21 cellular contexts compared by ENCODE assay signal in genomic region chr3:9217784-9218513, GRCh38. TPM values are rescaled to one million over a fixed set of nuclear protein-coding genes. Genes with fewer than 3 reads are reported as not detected.
DNase-seq lines count a peak whose midpoint lies in the region; ATAC-seq and TF ChIP-seq lines count a peak whose summit lies in the region.
"Had no signal": no experiment of that assay in that cellular context is flagged by ENCODE, and none has a peak within 500 bp of the region (broad histone marks: within the 10 kb centered on the region; RNA-seq: fewer than 3 reads in every experiment).

No MANE protein-coding gene starts in this region.

- H3K36me3 Mint-ChIP-seq in brain (peaks cover 54% of the 10 kb centered on the region), neural progenitor cell (peaks cover 24% of the 10 kb centered on the region)
- H3K36me3 Mint-ChIP-seq: IgD-negative memory B cell had no signal

- ATAC-seq in GM21737 (IDR thresholded peaks at IDR 0.05; ENCODE audit: unreplicated experiment) (no peak), GM18868 (IDR thresholded peaks at IDR 0.05; ENCODE audit: unreplicated experiment) (no peak)
- ATAC-seq: GM23338, PC-3 had no signal

- peak overlapping the region; percentile 4 to 81 (median 70) for H3K27ac Mint-ChIP-seq in brain
- H3K27ac Mint-ChIP-seq in neural progenitor cell, result peak overlapping the region; percentile 70
- H3K27ac Mint-ChIP-seq: CD8-positive, alpha-beta memory T cell; GM23338; IgD-negative memory B cell had no signal

- H3K27me3 Mint-ChIP-seq in brain (no peaks in the 10 kb centered on the region), neural progenitor cell (ENCODE audit: insufficient read depth, low read depth) (peaks cover 2% of the 10 kb centered on the region)

- H2AFZ ChIP-seq in neural progenitor cell (replicated peaks), result no peak overlapping the region
- H2AFZ ChIP-seq: GM23338 had no signal

- H3F3A ChIP-seq in neural progenitor cell (ENCODE audit: low read depth), result peaks cover 5% of the 10 kb centered on the region

- no peak for TF ChIP-seq EP300 in sigmoid colon (IDR thresholded peaks at IDR 0.05)

- TF ChIP-seq CTCF in brain (conservative IDR thresholded peaks at IDR 0.05) (no peak), neural progenitor cell (IDR thresholded peaks at IDR 0.05) (no peak), sigmoid colon (IDR thresholded peaks at IDR 0.05) (no peak)

- H3K36me3 ChIP-seq in neural progenitor cell (no peaks in the 10 kb centered on the region), sigmoid colon (no peaks in the 10 kb centered on the region)
- H3K36me3 ChIP-seq: MG63 had no signal

- intact Hi-C loops in sigmoid colon (cut with DNase I), result no loop called here

- H3K9ac ChIP-seq in neural progenitor cell, result no peak overlapping the region

- no peaks in the 10 kb centered on the region for H3K79me2 ChIP-seq in neural progenitor cell (ENCODE audit: low read depth)

- 90 to 92% methylated on average over 8 of the region's 8 CpGs for whole genome bisulfite sequencing in sigmoid colon, 2 donors

- H3K4me1 ChIP-seq in neural progenitor cell (peaks cover 22% of the 10 kb centered on the region), sigmoid colon (no peaks in the 10 kb centered on the region)

- H3K9me3 ChIP-seq in neural progenitor cell (ENCODE audit: low read depth) (no peaks in the 10 kb centered on the region), sigmoid colon (no peaks in the 10 kb centered on the region)
- H3K9me3 ChIP-seq: MG63 had no signal

- peaks cover 78% of the 10 kb centered on the region for H3K4me1 Mint-ChIP-seq in brain
- H3K4me1 Mint-ChIP-seq in neural progenitor cell, result peaks cover 68% of the 10 kb centered on the region
- H3K4me1 Mint-ChIP-seq: CD8-positive, alpha-beta memory T cell; IgD-negative memory B cell had no signal

- H3K4me3 ChIP-seq in neural progenitor cell (no peak overlapping the region), sigmoid colon (no peak overlapping the region)
- H3K4me3 ChIP-seq: GM23338, MG63 had no signal

- peak; percentile 77 for DNase-seq in DMS 273 (lab: John Stamatoyannopoulos, UW; ENCODE audit: unreplicated experiment)
- peak; percentile 97 to 99 for DNase-seq in NCI-H524 (lab: John Stamatoyannopoulos, UW)
- peak; percentile 73 for DNase-seq in neural progenitor cell (ENCODE audit: low spot score)
- no peak for DNase-seq in sigmoid colon
- DNase-seq: CD8-positive, alpha-beta memory T cell; DND-41; HCEC 1CT; Kasumi-1; MG63; NCI-H1092; NCI-H146; NCI-H2081 treated with DMSO at 0.1 percent for 48 hours; NCI-H510A; PC-3; RPMI8226; SHP77 treated with DMSO at 0.1 percent for 48 hours had no signal

- peak overlapping the region; percentile 64 for H3K4me2 ChIP-seq in neural progenitor cell
- H3K4me2 ChIP-seq: GM23338 had no signal

- H3K27me3 ChIP-seq in neural progenitor cell (no peaks in the 10 kb centered on the region), sigmoid colon (no peaks in the 10 kb centered on the region)
- H3K27me3 ChIP-seq: MG63 had no signal

- H4K20me1 ChIP-seq in neural progenitor cell (ENCODE audit: low read depth), result peaks cover 32% of the 10 kb centered on the region

- H3K4me3 Mint-ChIP-seq in brain (peak overlapping the region in 1 of 5 experiments; percentile 6), neural progenitor cell (no peak overlapping the region)
- H3K4me3 Mint-ChIP-seq: CD8-positive, alpha-beta memory T cell; GM23338; IgD-negative memory B cell had no signal

- TF ChIP-seq POLR2A in sigmoid colon (IDR thresholded peaks at IDR 0.05), result no peak

- H3K27ac ChIP-seq in neural progenitor cell, result no peak overlapping the region
- no peak overlapping the region for H3K27ac ChIP-seq in sigmoid colon

- peaks cover 0 to 5% (median 3%) of the 10 kb centered on the region in 5 experiments for H3K9me3 Mint-ChIP-seq in brain
- H3K9me3 Mint-ChIP-seq in neural progenitor cell, result no peaks in the 10 kb centered on the region
- H3K9me3 Mint-ChIP-seq: CD8-positive, alpha-beta memory T cell; GM23338; IgD-negative memory B cell had no signal

RNA-seq across cellular contexts. Expression of gene SRGAP3, which starts 31.5 kb away (rescaled TPM):
- polyA plus RNA-seq in brain (ENCODE audit: insufficient read depth, low read depth, low replicate concordance) (9.8 TPM), sigmoid colon (1 to 10 TPM in 2 of 3 donors, under 1 TPM in 1; 0.69 to 2.6 (median 1.2) TPM)
- total RNA-seq in neural progenitor cell (ENCODE audit: low replicate concordance) (35.7 and 59.3 TPM in 2 replicates), sigmoid colon (1 to 10 TPM; 5.8 to 7.7 (median 6.6) TPM)
